ENCODE assay signal across 15 cellular contexts in genomic region chr17:65170839-65171238, GRCh38. TPM values are rescaled to one million over a fixed set of nuclear protein-coding genes. Genes with fewer than 3 reads are reported as not detected.
DNase-seq lines count a peak whose midpoint lies in the region; ATAC-seq, FAIRE-seq and TF ChIP-seq lines count a peak whose summit lies in the region.
"Had no signal": no experiment of that assay in that cellular context is flagged by ENCODE, and none has a peak within 500 bp of the region (broad histone marks: within the 10 kb centered on the region; RNA-seq: fewer than 3 reads in every experiment).

No MANE protein-coding gene starts in this region.

- no peak overlapping the region for H3K9ac ChIP-seq in K562 (ENCODE audit: insufficient read depth in 1 of 2, low read depth in 2 of 2, low read length in 2 of 2)
- H3K9ac ChIP-seq in MM.1S (ENCODE audit: low read length): no peak overlapping the region

- no peaks in the 10 kb centered on the region for H3F3A ChIP-seq in MM.1S (ENCODE audit: insufficient read depth, low read length)

- no peaks in the 10 kb centered on the region for H3K9me1 ChIP-seq in K562 (ENCODE audit: control insufficient read depth, insufficient read depth, low read length)

- no peak for TF ChIP-seq EP300 in K562 (IDR thresholded peaks at IDR 0.05; ENCODE audit: low read length)

- H3K9me3 ChIP-seq in K562 (replicated peaks; ENCODE audit: control insufficient read depth, insufficient read depth, low read depth, low read length): no peaks in the 10 kb centered on the region
- no peaks in the 10 kb centered on the region for H3K9me3 ChIP-seq in gastrocnemius medialis
- no peaks in the 10 kb centered on the region for H3K9me3 ChIP-seq in MM.1S (replicated peaks; ENCODE audit: insufficient read depth, low read length)

- no peak for ATAC-seq in K562
- ATAC-seq in gastrocnemius medialis: no peak
- ATAC-seq: GM12878 had no signal

- peaks cover 23 to 43% of the 10 kb centered on the region in 2 experiments for H3K4me1 ChIP-seq in K562 (replicated peaks in 1 of 2; ENCODE audit: control insufficient read depth in 2 of 2, insufficient read depth in 2 of 2, low read length in 2 of 2)
- H3K4me1 ChIP-seq in gastrocnemius medialis: no peaks in the 10 kb centered on the region
- H3K4me1 ChIP-seq in MM.1S (ENCODE audit: low read length): 0 out of 2 replicates have a peak, but pooled peaks cover under 1% of the 10 kb centered on the region

- H3K4me3 ChIP-seq in K562: no peak overlapping the region
- H3K4me3 ChIP-seq in lower leg skin (ENCODE audit: low read depth, poor library complexity, severe bottlenecking): no peak overlapping the region
- no peak overlapping the region for H3K4me3 ChIP-seq in gastrocnemius medialis
- H3K4me3 ChIP-seq in MM.1S (ENCODE audit: low read length): no peak overlapping the region
- H3K4me3 ChIP-seq: dorsolateral prefrontal cortex, GM12878 had no signal

- H3K36me3 ChIP-seq in K562 (ENCODE audit: control insufficient read depth, insufficient read depth, low read length) (no peaks in the 10 kb centered on the region), gastrocnemius medialis (no peaks in the 10 kb centered on the region), MM.1S (replicated peaks; ENCODE audit: insufficient read depth, low read length) (no peaks in the 10 kb centered on the region)

- CTCF ChIA-PET in K562 (lab: Yijun Ruan, JAX; ENCODE audit: low intra/inter-chr PET ratio): no interaction called here

- DNase-seq in DMS153 treated with DMSO at 0.1 percent for 48 hours (lab: John Stamatoyannopoulos, UW; ENCODE audit: unreplicated experiment) (peak; percentile 72), NCI-H2029 (lab: John Stamatoyannopoulos, UW) (peak; percentile 93), K562 (ENCODE audit: extremely low read depth in 1 of 4, low spot score in 3 of 4) (no peak), kidney tubule cell (ENCODE audit: low spot score) (peak; percentile 86), lower leg skin (ENCODE audit: low spot score in 2 of 2) (no peak), CD1c-positive myeloid dendritic cell (ENCODE audit: extremely low spot score) (no peak), gastrocnemius medialis (no peak), MM.1S (no peak)
- DNase-seq: activated CD4-positive, alpha-beta T cell treated with anti-CD3 and anti-CD28 coated beads for 4 hours; activated naive CD4-positive, alpha-beta T cell treated with Interleukin-2 at 50 U/mL for 16 hours; naive B cell; NCI-H1930 had no signal

- H4K20me1 ChIP-seq in K562 (replicated peaks; ENCODE audit: control insufficient read depth, insufficient read depth, low read length) (no peaks in the 10 kb centered on the region), MM.1S (ENCODE audit: insufficient read depth, low read length) (no peaks in the 10 kb centered on the region)

- intact Hi-C loops in K562 (cut with micrococcal nuclease): loop anchor here (5.0 kb wide), 1 partner anchor 34 kb away; the partner anchor contains the start of gene RGS9
- intact Hi-C loops in lower leg skin (cut with DNase I; ENCODE audit: low total_unique reads): no loop called here
- intact Hi-C loops in gastrocnemius medialis (cut with DNase I; ENCODE audit: low total_unique reads): no loop called here

- TF ChIP-seq POLR2A in K562 (conservative IDR thresholded peaks at IDR 0.05) (no peak), lower leg skin (IDR thresholded peaks at IDR 0.05) (no peak), gastrocnemius medialis (IDR thresholded peaks at IDR 0.05) (no peak)

- BruUV-seq in K562 (replicated peaks; lab: Mats Ljungman, UMichigan): no TSS peak

- H3K79me2 ChIP-seq in K562 (ENCODE audit: control insufficient read depth, insufficient read depth, low read length) (no peaks in the 10 kb centered on the region), MM.1S (ENCODE audit: low read length) (no peaks in the 10 kb centered on the region)

- H3K27me3 ChIP-seq in K562 (ENCODE audit: control insufficient read depth in 2 of 2, insufficient read depth in 2 of 2, low read length in 2 of 2) (no peaks in the 10 kb centered on the region; a peak in 1 of 5 replicates), gastrocnemius medialis (no peaks in the 10 kb centered on the region), MM.1S (replicated peaks; ENCODE audit: insufficient read depth, low read length) (no peaks in the 10 kb centered on the region)
- H3K27me3 ChIP-seq: dorsolateral prefrontal cortex had no signal

- no peak for TF ChIP-seq CTCF in K562 (IDR thresholded peaks at IDR 0.05 in 2 of 3, conservative IDR thresholded peaks at IDR 0.05 in 1 of 3; ENCODE audit: insufficient read depth in 2 of 3, low read depth in 1 of 3, low read length in 3 of 3)
- TF ChIP-seq CTCF in lower leg skin (IDR thresholded peaks at IDR 0.05): no peak
- TF ChIP-seq CTCF in gastrocnemius medialis (IDR thresholded peaks at IDR 0.05 in 4 of 5, conservative IDR thresholded peaks at IDR 0.05 in 1 of 5): no peak
- TF ChIP-seq CTCF in MM.1S (IDR thresholded peaks at IDR 0.05; ENCODE audit: low read length): no peak

- POLR2A ChIA-PET in K562 (lab: Yijun Ruan, JAX): no interaction called here

- no peak for FAIRE-seq in K562 (lab: Jason Lieb, UNC)
- FAIRE-seq: GM12878 had no signal

- H3K9me2 ChIP-seq in MM.1S (replicated peaks; ENCODE audit: insufficient read depth, low read length): no peaks in the 10 kb centered on the region

- in situ Hi-C loops in K562 (cut with MboI): no loop called here
- in situ Hi-C loops in gastrocnemius medialis (cut with MboI; ENCODE audit: low sequenced_read_pairs in 4 of 4): no loop called here

- no peak for TF ChIP-seq RAD21 in K562 (CRISPR knock-in tag; conservative IDR thresholded peaks at IDR 0.05 in 1 of 2, IDR thresholded peaks at IDR 0.05 in 1 of 2)

- H3K27ac ChIP-seq in K562 (ENCODE audit: extremely low read depth, low read depth, low read length) (no peak overlapping the region), gastrocnemius medialis (no peak overlapping the region), MM.1S (ENCODE audit: low read length) (no peak overlapping the region)
- H3K27ac ChIP-seq: C4-2B, dorsolateral prefrontal cortex had no signal

- H3K4me2 ChIP-seq in K562 (ENCODE audit: insufficient read depth, low read length) (no peak overlapping the region), MM.1S (ENCODE audit: low read depth, low read length) (no peak overlapping the region)

- H2AFZ ChIP-seq in K562 (ENCODE audit: low read depth, low read length): 0 out of 2 replicates have a peak overlapping the region, but pooled peaks have one; percentile 35
- no peak overlapping the region for H2AFZ ChIP-seq in MM.1S (ENCODE audit: low read length)

- 85% methylated on average over 10 of the region's 10 CpGs for WGBS in K562 (ENCODE audit: insufficient coverage, low coverage, missing lambda C conversion rate)
- 52 to 57% methylated on average over 10 of the region's 10 CpGs for WGBS in lower leg skin, 2 donors

TF ChIP-seq in K562, 482 proteins besides CTCF, POLR2A, EP300 and RAD21 (continues in another document):
- TF ChIP-seq NR2F6 (CRISPR knock-in tag; IDR thresholded peaks at IDR 0.05) (no peak), ZNF311 (CRISPR knock-in tag; IDR thresholded peaks at IDR 0.05) (no peak), CEBPG (CRISPR knock-in tag; IDR thresholded peaks at IDR 0.05) (no peak), CEBPG (tag; conservative IDR thresholded peaks at IDR 0.05 in 1 of 2, IDR thresholded peaks at IDR 0.05 in 1 of 2) (no peak)

RNA-seq across cellular contexts. Expression of gene RGS9, which starts 33.7 kb away (rescaled TPM):
- total RNA-seq in K562 (2011; cell fraction: chromatin; rRNA removed; ENCODE audit: low replicate concordance): 0.39 TPM in 1 of 2 replicates, not detected in the other
- total RNA-seq in K562 (2011; cell fraction: nucleolus; rRNA removed): not detected in 2 replicates
- total RNA-seq in K562 (2011; cell fraction: nucleoplasm; rRNA removed): 0.23 and 0.44 TPM in 2 replicates
- total RNA-seq in K562 (2014; rRNA removed) (0.18 and 0.69 TPM in 2 replicates), K562 (2014; rRNA removed; fragmentation: Illumina TruSeq; extraction: Trizol) (0.54 and 0.55 TPM in 2 replicates), K562 (2015; rRNA removed; fragmentation: Illumina TruSeq; extraction: Trizol) (0.38 and 0.65 TPM in 2 replicates), K562 (2021) (0.60 and 0.73 TPM in 2 replicates), lower leg skin (1 to 10 TPM; 1.4 to 8.9 (median 4.6) TPM), gastrocnemius medialis (1 to 10 TPM; 1.2 to 4.4 (median 2.8) TPM)
- polyA plus RNA-seq in K562 (2011; rRNA removed) (0.55 and 1.4 TPM in 2 replicates), K562 (2014; fragmentation: Illumina TruSeq; extraction: Trizol) (0.55 and 0.74 TPM in 2 replicates), K562 (2014; fragmentation: Nextera tagmentation; extraction: Ambion mirVana) (under 1 TPM; 0.38 to 0.55 TPM), K562 (2014; rRNA removed) (0.49 TPM in 2 replicates)
- 0.40 and 0.81 TPM in 2 replicates for polyA plus RNA-seq in K562 (2011; cell fraction: cytosol; rRNA removed)
- 0.24 and 0.33 TPM in 2 replicates for polyA plus RNA-seq in K562 (2011; cell fraction: nucleus; rRNA removed)
- polyA plus RNA-seq in K562 (2012): 0.74 and 1.2 TPM in 2 replicates
- polyA minus RNA-seq in K562 (2011; rRNA and poly(A)+ RNA removed): 0.30 and 0.67 TPM in 2 replicates
- polyA minus RNA-seq in K562 (2011; cell fraction: cytosol; rRNA and poly(A)+ RNA removed): not detected in 2 replicates
- polyA minus RNA-seq in K562 (2011; cell fraction: nucleus; rRNA and poly(A)+ RNA removed): 0.56 TPM in 1 of 2 replicates, not detected in the other

Comparison
In these comparisons a context has a peak if more than half of its experiments do, and no peak if none do; other contexts are left out.
1. DNase-seq: peak in DMS153 treated with DMSO at 0.1 percent for 48 hours (single experiment), NCI-H2029 (single experiment) and kidney tubule cell (single experiment); none in K562 (0 of 4), lower leg skin (0 of 2), CD1c-positive myeloid dendritic cell (single experiment), gastrocnemius medialis (0 of 2) and MM.1S (single experiment).